Comparison of ENCODE assay signal across 9 cellular contexts in genomic region chr17:42251115-42251514, GRCh38. TPM values are rescaled to one million over a fixed set of nuclear protein-coding genes. Genes with fewer than 3 reads are reported as not detected.
DNase-seq lines count a peak whose midpoint lies in the region; ATAC-seq, FAIRE-seq and TF ChIP-seq lines count a peak whose summit lies in the region.
"Had no signal": no experiment of that assay in that cellular context is flagged by ENCODE, and none has a peak within 500 bp of the region (broad histone marks: within the 10 kb centered on the region; RNA-seq: fewer than 3 reads in every experiment).

No MANE protein-coding gene starts in this region.

- RAD21 ChIA-PET in HCT116 (lab: Charles Lee; ENCODE audit: low non-redundant PET in 1 of 2, low total read pairs in 2 of 2, uncharacterized antibody in 2 of 2, unreplicated experiment in 2 of 2): no interaction called here

- TF ChIP-seq POLR2A in HCT116 (IDR thresholded peaks at IDR 0.05; ENCODE audit: borderline replicate concordance, extremely low read depth, insufficient read depth, insufficient read length): no peak

- H3K9me3 Mint-ChIP-seq in activated naive CD8-positive, alpha-beta T cell treated with anti-CD3 and anti-CD28 coated beads for 36 hours: peaks cover 5% of the 10 kb centered on the region

- no peaks in the 10 kb centered on the region for H4K20me1 ChIP-seq in HCT116 (ENCODE audit: insufficient read depth)

- H3K9ac ChIP-seq in HCT116 (ENCODE audit: low read length) (no peak overlapping the region), kidney (ENCODE audit: low read length in 2 of 2) (no peak overlapping the region)

- no TSS peak for BruUV-seq in HCT116 (replicated peaks; lab: Mats Ljungman, UMichigan)

- no peak for DNase-seq in AG10803 (ENCODE audit: low read depth)
- DNase-seq in HCT116 (ENCODE audit: low read depth, low spot score): no peak
- DNase-seq in activated naive CD8-positive, alpha-beta T cell treated with anti-CD3 and anti-CD28 coated beads for 36 hours: no peak
- DNase-seq in kidney: no peak
- DNase-seq in NCI-H128 (lab: John Stamatoyannopoulos, UW; ENCODE audit: unreplicated experiment): no peak
- DNase-seq in T1000 (lab: John Stamatoyannopoulos, UW): no peak
- no peak for DNase-seq in caudate nucleus (lab: John Stamatoyannopoulos, UW)
- no peak for DNase-seq in mucosa of gallbladder (ENCODE audit: low spot score)
- DNase-seq: NCI-H446 had no signal

- CTCF ChIA-PET in HCT116 (lab: Charles Lee): interaction anchor here (1.8 kb wide), 1 partner anchor 29 kb away, joined by 6 read pairs; no protein-coding TSS in a partner anchor

- TF ChIP-seq CTCF in AG10803 (conservative IDR thresholded peaks at IDR 0.05; ENCODE audit: low read length) (peak; percentile 34), HCT116 (IDR thresholded peaks at IDR 0.05 in 2 of 3, conservative IDR thresholded peaks at IDR 0.05 in 1 of 3; ENCODE audit: borderline replicate concordance in 1 of 3, insufficient read depth in 1 of 3, low read depth in 2 of 3, low read length in 2 of 3) (peak in 2 of 3 experiments; percentile 41 to 48; a peak in 4 of 6 replicates), kidney (IDR thresholded peaks at IDR 0.05; ENCODE audit: borderline replicate concordance, extremely low read depth, insufficient read depth) (peak; percentile 19)

- no peak overlapping the region for H3K27ac ChIP-seq in HCT116 (ENCODE audit: low read depth, low read length)
- H3K27ac ChIP-seq in kidney (ENCODE audit: low read depth in 2 of 2, low read length in 2 of 2): no peak overlapping the region
- no peak overlapping the region for H3K27ac ChIP-seq in caudate nucleus (ENCODE audit: low read depth, low read length)

- peaks cover 7% of the 10 kb centered on the region for H3K36me3 Mint-ChIP-seq in activated naive CD8-positive, alpha-beta T cell treated with anti-CD3 and anti-CD28 coated beads for 36 hours

- H3K27me3 ChIP-seq in HCT116 (ENCODE audit: insufficient read depth, low read length): no peaks in the 10 kb centered on the region

- no peak for FAIRE-seq in kidney (lab: Jason Lieb, UNC)

- H3K36me3 ChIP-seq in HCT116 (ENCODE audit: control insufficient read depth in 1 of 2, insufficient read depth in 2 of 2, low read length in 2 of 2): no peaks in the 10 kb centered on the region
- no peaks in the 10 kb centered on the region for H3K36me3 ChIP-seq in kidney (ENCODE audit: control insufficient read depth in 1 of 2, insufficient read depth in 2 of 2, low read length in 2 of 2)

- no peak overlapping the region for H3K4me3 Mint-ChIP-seq in activated naive CD8-positive, alpha-beta T cell treated with anti-CD3 and anti-CD28 coated beads for 36 hours

- ATAC-seq in HCT116: peak; percentile 67; the same call in 1 of the 2 replicates

- H3K9me3 ChIP-seq in HCT116 (ENCODE audit: control insufficient read depth in 1 of 2, insufficient read depth in 1 of 2, low read depth in 1 of 2, low read length in 2 of 2) (no peaks in the 10 kb centered on the region), kidney (ENCODE audit: control insufficient read depth in 1 of 2, low read length in 2 of 2) (no peaks in the 10 kb centered on the region)

- H3K9me2 ChIP-seq in HCT116 (ENCODE audit: insufficient read depth): no peaks in the 10 kb centered on the region

- H3K4me3 ChIP-seq in AG10803 (ENCODE audit: low read length) (no peak overlapping the region), HCT116 (replicated peaks in 1 of 2; ENCODE audit: low read depth in 1 of 2, low read length in 2 of 2) (no peak overlapping the region), kidney (ENCODE audit: low read length in 2 of 2) (no peak overlapping the region)

- H3K4me1 Mint-ChIP-seq in activated naive CD8-positive, alpha-beta T cell treated with anti-CD3 and anti-CD28 coated beads for 36 hours: peaks cover 64% of the 10 kb centered on the region

- H3K27me3 Mint-ChIP-seq in activated naive CD8-positive, alpha-beta T cell treated with anti-CD3 and anti-CD28 coated beads for 36 hours: no peaks in the 10 kb centered on the region

- H3K4me2 ChIP-seq in HCT116 (ENCODE audit: low read length): no peak overlapping the region

- no peaks in the 10 kb centered on the region for H3K79me2 ChIP-seq in HCT116 (ENCODE audit: insufficient read depth, low read length)

- intact Hi-C loops in HCT116 (cut with micrococcal nuclease): no loop called here
- intact Hi-C loops in kidney (cut with DNase I): no loop called here

- H3K4me1 ChIP-seq in HCT116 (ENCODE audit: control insufficient read depth in 1 of 2, insufficient read depth in 2 of 2, low read length in 2 of 2) (peaks cover 19 to 40% of the 10 kb centered on the region in 2 experiments), kidney (ENCODE audit: control insufficient read depth in 1 of 2, insufficient read depth in 1 of 2, low read depth in 1 of 2, low read length in 2 of 2) (peaks cover 7 to 11% of the 10 kb centered on the region in 2 donors)

- H3K27ac Mint-ChIP-seq in activated naive CD8-positive, alpha-beta T cell treated with anti-CD3 and anti-CD28 coated beads for 36 hours: peak overlapping the region; percentile 91

- no peak overlapping the region for H2AFZ ChIP-seq in HCT116 (ENCODE audit: low read depth, low read length, poor library complexity, severe bottlenecking)

- POLR2A ChIA-PET in HCT116 (lab: Charles Lee): no interaction called here

- peak; percentile 25; the same call in 1 of the 2 replicates for TF ChIP-seq RAD21 in HCT116 (IDR thresholded peaks at IDR 0.05; ENCODE audit: low read depth)

TF ChIP-seq in HCT116, 20 proteins besides CTCF, POLR2A, EP300 and RAD21:
- TF ChIP-seq EGR1 (IDR thresholded peaks at IDR 0.05; ENCODE audit: low read depth): peak; percentile 27; the same call in 1 of the 2 replicates
- TF ChIP-seq JUND (IDR thresholded peaks at IDR 0.05): no peak
TF ChIP-seq in HCT116: peak in this region for 1.

RNA-seq across cellular contexts. Expression of gene STAT5B, which starts 25.1 kb away (rescaled TPM):
- total RNA-seq in HCT116 (2021; ENCODE audit: unreplicated experiment): 7.1 TPM
- polyA plus RNA-seq in HCT116 (2012): 3.4 and 4.0 TPM in 2 replicates
- total RNA-seq in activated naive CD8-positive, alpha-beta T cell treated with anti-CD3 and anti-CD28 coated beads for 36 hours: 10 to 100 TPM; 60.7 to 68.6 TPM
- 68.0 TPM for total RNA-seq in kidney
- polyA plus RNA-seq in kidney (ENCODE audit: insufficient read depth, low read depth, low replicate concordance): 20.4 TPM
- total RNA-seq in mucosa of gallbladder: 61.7 TPM

RNA-seq across cellular contexts. Expression of gene STAT5A, which starts 37.2 kb away (rescaled TPM):
- 0.91 TPM for total RNA-seq in HCT116 (2021; ENCODE audit: unreplicated experiment)
- 0.16 and 0.18 TPM in 2 replicates for polyA plus RNA-seq in HCT116 (2012)
- 100 to 1,000 TPM; 116 to 121 TPM for total RNA-seq in activated naive CD8-positive, alpha-beta T cell treated with anti-CD3 and anti-CD28 coated beads for 36 hours
- 47.9 TPM for total RNA-seq in kidney
- polyA plus RNA-seq in kidney (ENCODE audit: insufficient read depth, low read depth, low replicate concordance): 11.5 TPM
- 30.8 TPM for total RNA-seq in mucosa of gallbladder

RNA-seq across cellular contexts. Expression of gene GHDC, which starts 56.8 kb away (rescaled TPM):
- total RNA-seq in HCT116 (2021; ENCODE audit: unreplicated experiment) (13.2 TPM), kidney (41.2 TPM), mucosa of gallbladder (34.4 TPM)
- polyA plus RNA-seq in HCT116 (2012): 12.7 and 14.8 TPM in 2 replicates
- total RNA-seq in activated naive CD8-positive, alpha-beta T cell treated with anti-CD3 and anti-CD28 coated beads for 36 hours: 10 to 100 TPM; 13.6 to 14.6 TPM
- 37.0 TPM for polyA plus RNA-seq in kidney (ENCODE audit: insufficient read depth, low read depth, low replicate concordance)

Comparison
In these comparisons a context has a peak if more than half of its experiments do, and no peak if none do; other contexts are left out.
1. RNA of gene STAT5A, which starts 37.2 kb away (total RNA-seq): 116 to 121 TPM in activated naive CD8-positive, alpha-beta T cell treated with anti-CD3 and anti-CD28 coated beads for 36 hours, 47.9 TPM in kidney (single experiment) and 30.8 TPM in mucosa of gallbladder (single experiment); 0.91 TPM in HCT116 (single experiment); every median in the first group is over 10 times any median in the second.
2. Peak in every context shown above with its lines, with median percentiles within 50 percentile points of each other: CTCF ChIP-seq.